Comparison of ENCODE assay signal across 1 cellular context in genomic region chr12:81542621-81543020, GRCh38.
TF ChIP-seq lines count a peak whose summit lies in the region.

No MANE protein-coding gene starts in this region.

TF ChIP-seq in GM23338, 12 proteins besides CTCF, POLR2A, EP300 and RAD21 (continued from another document):
- TF ChIP-seq ETS1 (IDR thresholded peaks at IDR 0.05), result no peak
- TF ChIP-seq CREB1 (CRISPR knock-in tag; IDR thresholded peaks at IDR 0.05; ENCODE audit: low read depth), result no peak
